19 cellular contexts compared by ENCODE assay signal in the genomic region with DNA sequence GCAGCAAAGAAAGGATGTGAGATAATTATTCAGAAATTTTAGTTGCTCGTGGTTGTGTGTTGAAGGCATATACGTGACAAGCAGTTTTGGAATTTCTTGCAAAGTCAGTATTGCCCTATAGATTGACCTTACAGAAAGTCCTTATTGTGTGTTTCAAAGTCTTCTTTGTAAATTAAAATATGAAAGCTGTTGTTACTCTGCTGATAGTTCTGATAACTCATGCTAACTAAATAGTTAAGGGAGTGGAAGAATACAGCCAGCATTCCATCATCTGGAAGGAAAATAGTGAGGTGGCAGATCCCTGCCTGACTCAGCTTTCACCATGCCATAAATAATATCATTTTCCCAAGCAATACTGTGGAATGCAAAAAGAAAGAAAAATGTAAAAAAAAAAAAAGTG. TPM values are rescaled to one million over a fixed set of nuclear protein-coding genes. Genes with fewer than 3 reads are reported as not detected.
DNase-seq lines count a peak whose midpoint lies in the region; ATAC-seq and TF ChIP-seq lines count a peak whose summit lies in the region.
"Had no signal": no experiment of that assay in that cellular context is flagged by ENCODE, and none has a peak within 500 bp of the region (broad histone marks: within the 10 kb centered on the region; RNA-seq: fewer than 3 reads in every experiment).

No MANE protein-coding gene starts in this region.

- no peak overlapping the region for H3K27ac ChIP-seq in Panc1 (ENCODE audit: low read length)
- H3K27ac ChIP-seq in osteoblast (ENCODE audit: low read depth, low read length) = peak overlapping the region; percentile 82
- H3K27ac ChIP-seq: BLaER1 treated with 17β-estradiol and CSF1 and Interleukin-3, amounts not matched to agents 10 nM and 100 nM; gastroesophageal sphincter; upper lobe of right lung had no signal

- POLR2A ChIA-PET in Panc1 (lab: Charles Lee) = no interaction called here

- no TSS peak for BruUV-seq in Panc1 (replicated peaks; lab: Mats Ljungman, UMichigan)

- in situ Hi-C loops in Panc1 (cut with HindIII; ENCODE audit: low pct_unique_long_range_greater_than_20kb, low sequenced_read_pairs) = no loop called here

- H3K36me3 ChIP-seq in Panc1 (ENCODE audit: control insufficient read depth, insufficient read depth, low read length) = no peaks in the 10 kb centered on the region
- H3K36me3 ChIP-seq in osteoblast (ENCODE audit: insufficient read depth, low read length) = no peaks in the 10 kb centered on the region
- H3K36me3 ChIP-seq: BLaER1 treated with 17β-estradiol and CSF1 and Interleukin-3, amounts not matched to agents 10 nM and 100 nM; gastroesophageal sphincter; upper lobe of right lung had no signal

- CTCF ChIA-PET in Panc1 (lab: Charles Lee) = no interaction called here

- peak; percentile 70 for ATAC-seq in Panc1
- no peak for ATAC-seq in GM19351 (IDR thresholded peaks at IDR 0.05; ENCODE audit: unreplicated experiment)
- ATAC-seq: activated naive CD8-positive, alpha-beta T cell treated with anti-CD3 and anti-CD28 coated beads, Interleukin-2, amount 50 U/mL, for 24 hours; gastroesophageal sphincter; upper lobe of right lung had no signal

- intact Hi-C loops in Panc1 (cut with micrococcal nuclease; ENCODE audit: unreplicated experiment) = no loop called here

- H3K79me2 ChIP-seq in osteoblast (ENCODE audit: insufficient read depth, low read length) = peaks cover 69% of the 10 kb centered on the region

- peaks cover 14% of the 10 kb centered on the region for H3K4me1 ChIP-seq in Panc1 (ENCODE audit: control insufficient read depth, insufficient read depth, low read length)
- peaks cover 23% of the 10 kb centered on the region for H3K4me1 ChIP-seq in osteoblast (ENCODE audit: insufficient read depth, low read length)
- H3K4me1 ChIP-seq: upper lobe of right lung had no signal

- H3K27me3 ChIP-seq in Panc1 (ENCODE audit: control insufficient read depth, insufficient read depth, low read length) (no peaks in the 10 kb centered on the region), osteoblast (ENCODE audit: insufficient read depth, low read length) (no peaks in the 10 kb centered on the region)
- H3K27me3 ChIP-seq: BLaER1 treated with 17β-estradiol and CSF1 and Interleukin-3, amounts not matched to agents 10 nM and 100 nM; gastroesophageal sphincter; upper lobe of right lung had no signal

- H3K9me3 ChIP-seq in Panc1 (ENCODE audit: control insufficient read depth, insufficient read depth, low read depth, low read length) (no peaks in the 10 kb centered on the region), osteoblast (ENCODE audit: low read depth, low read length) (no peaks in the 10 kb centered on the region)
- H3K9me3 ChIP-seq: gastroesophageal sphincter, upper lobe of right lung had no signal

- H2AFZ ChIP-seq in osteoblast (ENCODE audit: low read length) = no peak overlapping the region

- H3K4me3 ChIP-seq in Panc1 (ENCODE audit: low read depth in 2 of 2, low read length in 2 of 2) (no peak overlapping the region), osteoblast (ENCODE audit: insufficient read depth, low read length) (peak overlapping the region; percentile 46)
- H3K4me3 ChIP-seq: BLaER1 treated with 17β-estradiol and CSF1 and Interleukin-3, amounts not matched to agents 10 nM and 100 nM; gastroesophageal sphincter; upper lobe of right lung had no signal

- TF ChIP-seq CTCF in Panc1 (IDR thresholded peaks at IDR 0.05) = no peak
- no peak for TF ChIP-seq CTCF in osteoblast (IDR thresholded peaks at IDR 0.05; ENCODE audit: extremely low read depth, low read depth, low read length)

- H4K20me1 ChIP-seq in osteoblast (ENCODE audit: insufficient read depth, low read length) = no peaks in the 10 kb centered on the region
- H4K20me1 ChIP-seq: BLaER1 treated with 17β-estradiol and CSF1 and Interleukin-3, amounts not matched to agents 10 nM and 100 nM had no signal

- DNase-seq in ELR (ENCODE audit: low read depth) = peak; percentile 88
- peak; percentile 4 for DNase-seq in Panc1 (ENCODE audit: low read depth, low spot score)
- peak; percentile 37 for DNase-seq in fibroblast of gingiva (ENCODE audit: low read depth)
- peak; percentile 91 for DNase-seq in osteoblast (ENCODE audit: insufficient read length, low spot score, missing footprints)
- no peak for DNase-seq in SHP77 (lab: John Stamatoyannopoulos, UW)
- no peak for DNase-seq in T1000 (lab: John Stamatoyannopoulos, UW)
- no peak for DNase-seq in NOMO-1 treated with dmso at 0.1 percent for 144 hours (lab: John Stamatoyannopoulos, UW; ENCODE audit: unreplicated experiment)
- DNase-seq: activated CD4-positive, alpha-beta T cell treated with anti-CD3 and anti-CD28 coated beads for 48 hours; activated naive CD8-positive, alpha-beta T cell treated with anti-CD3 and anti-CD28 coated beads, Interleukin-2, amount 50 U/mL, for 24 hours; activated T-cell treated with anti-CD3 and anti-CD28 coated beads, Interleukin-2, amount 50 U/mL, for 24 hours; DMS79; midbrain; NCI-H526 treated with DMSO at 0.1 percent for 48 hours; posterior cingulate gyrus; stimulated activated CD8-positive, alpha-beta memory T cell treated with anti-CD3 and anti-CD28 coated beads, Interleukin-4, amount 100 ng/mL, for 48 hours; upper lobe of right lung had no signal

- peak overlapping the region; percentile 79 for H3K4me2 ChIP-seq in osteoblast (ENCODE audit: insufficient read depth, low read length)
- H3K4me2 ChIP-seq: BLaER1 treated with 17β-estradiol and CSF1 and Interleukin-3, amounts not matched to agents 10 nM and 100 nM had no signal

RNA-seq across cellular contexts. Expression of gene WASF3, which starts 27.2 kb away (rescaled TPM):
- total RNA-seq in Panc1 (2021; ENCODE audit: unreplicated experiment) (20.2 TPM), osteoblast (23.5 and 34.2 TPM in 2 replicates)
- polyA plus RNA-seq in Panc1 (2012; ENCODE audit: insufficient read length) = 7.5 TPM

Comparison
In these comparisons a context has a peak if more than half of its experiments do, and no peak if none do; other contexts are left out.
1. DNase-seq: peak in ELR (single experiment), Panc1 (single experiment), fibroblast of gingiva (single experiment) and osteoblast (single experiment); none in SHP77 (0 of 2), T1000 (single experiment) and NOMO-1 treated with dmso at 0.1 percent for 144 hours (single experiment).